In the genomic region with DNA sequence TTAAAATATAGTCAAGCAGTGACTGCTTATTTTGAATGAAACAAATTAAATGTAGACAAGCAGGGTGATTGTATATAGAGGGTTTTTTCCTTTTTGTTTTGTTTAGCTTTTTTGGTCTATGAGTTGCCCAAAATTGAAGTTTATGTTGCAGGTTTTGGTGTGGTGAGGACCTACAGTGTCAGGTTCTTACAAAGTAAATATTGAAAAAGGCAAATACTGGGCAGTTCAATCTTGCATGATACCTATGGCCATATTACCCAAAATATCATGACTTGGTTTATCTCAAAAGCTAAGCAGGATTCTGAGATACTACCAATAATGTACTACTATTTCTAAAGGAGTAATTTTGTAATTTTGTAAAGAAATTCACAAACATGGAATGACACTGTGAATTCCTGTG, we compare ENCODE assay signal across 9 cellular contexts. TPM values are rescaled to one million over a fixed set of nuclear protein-coding genes. Genes with fewer than 3 reads are reported as not detected.
DNase-seq lines count a peak whose midpoint lies in the region; ATAC-seq and TF ChIP-seq lines count a peak whose summit lies in the region.
"Had no signal": no experiment of that assay in that cellular context is flagged by ENCODE, and none has a peak within 500 bp of the region (broad histone marks: within the 10 kb centered on the region; RNA-seq: fewer than 3 reads in every experiment).

No MANE protein-coding gene starts in this region.

- H3K27me3 Mint-ChIP-seq in glutamatergic neuron (ENCODE audit: unreplicated experiment): peaks cover 2% of the 10 kb centered on the region

- TF ChIP-seq EP300 in upper lobe of left lung (IDR thresholded peaks at IDR 0.05): no peak

- no peaks in the 10 kb centered on the region for H3K36me3 ChIP-seq in cardiac muscle cell
- H3K36me3 ChIP-seq in body of pancreas (replicated peaks in 1 of 2; ENCODE audit: insufficient read depth in 1 of 2, low read depth in 2 of 2): no peaks in the 10 kb centered on the region
- no peaks in the 10 kb centered on the region for H3K36me3 ChIP-seq in upper lobe of left lung

- no peaks in the 10 kb centered on the region for H3K36me3 Mint-ChIP-seq in glutamatergic neuron (ENCODE audit: unreplicated experiment)

- TF ChIP-seq CTCF in cardiac muscle cell (IDR thresholded peaks at IDR 0.05; ENCODE audit: low read depth, low read length): no peak
- TF ChIP-seq CTCF in body of pancreas (IDR thresholded peaks at IDR 0.05): no peak
- TF ChIP-seq CTCF in upper lobe of left lung (IDR thresholded peaks at IDR 0.05): no peak
- TF ChIP-seq CTCF in glutamatergic neuron (IDR thresholded peaks at IDR 0.05; ENCODE audit: partially characterized antibody, unreplicated experiment): no peak

- TF ChIP-seq POLR2A in body of pancreas (IDR thresholded peaks at IDR 0.05) (no peak), upper lobe of left lung (IDR thresholded peaks at IDR 0.05) (no peak)

- H3K4me3 Mint-ChIP-seq in glutamatergic neuron (ENCODE audit: unreplicated experiment): no peak overlapping the region

- peaks cover 7% of the 10 kb centered on the region for H3K9me3 Mint-ChIP-seq in glutamatergic neuron (ENCODE audit: unreplicated experiment)

- H3K27ac Mint-ChIP-seq in glutamatergic neuron (ENCODE audit: unreplicated experiment): no peak overlapping the region

- H3K9me3 ChIP-seq in cardiac muscle cell (ENCODE audit: low read depth) (no peaks in the 10 kb centered on the region), body of pancreas (no peaks in the 10 kb centered on the region), upper lobe of left lung (no peaks in the 10 kb centered on the region)

- no peak for DNase-seq in cardiac muscle cell (ENCODE audit: low read depth in 1 of 2, low spot score in 1 of 2)
- no peak for DNase-seq in Right ventricle myocardium superior
- no peak for DNase-seq in body of pancreas
- DNase-seq in midbrain (lab: John Stamatoyannopoulos, UW): peak; percentile 13
- DNase-seq in upper lobe of left lung: no peak
- DNase-seq in GOT3 (lab: John Stamatoyannopoulos, UW): no peak
- no peak for DNase-seq in glutamatergic neuron
- no peak for DNase-seq in NCI-H2196 (lab: John Stamatoyannopoulos, UW; ENCODE audit: unreplicated experiment)
- DNase-seq: islet precursor cell had no signal

- H3K4me3 ChIP-seq in cardiac muscle cell: peak overlapping the region; percentile 87
- peak overlapping the region in 1 of 2 donors; percentile 48 for H3K4me3 ChIP-seq in body of pancreas
- H3K4me3 ChIP-seq in upper lobe of left lung: peak overlapping the region; percentile 2 to 59 (median 50)

- peaks cover 19% of the 10 kb centered on the region for H3K4me1 Mint-ChIP-seq in glutamatergic neuron (ENCODE audit: low read depth, unreplicated experiment)

- intact Hi-C loops in Right ventricle myocardium superior (cut with DNase I): loop anchor here (10.0 kb wide), 1 partner anchor 638 kb away; a partner anchor contains a TSS
- intact Hi-C loops in body of pancreas (cut with DNase I): no loop called here

- H3K4me1 ChIP-seq in cardiac muscle cell (ENCODE audit: low read depth): peaks cover 34% of the 10 kb centered on the region
- peaks cover 42% of the 10 kb centered on the region for H3K4me1 ChIP-seq in body of pancreas
- peaks cover 4 to 15% (median 8%) of the 10 kb centered on the region in 4 donors for H3K4me1 ChIP-seq in upper lobe of left lung

- no peak for ATAC-seq in Right ventricle myocardium superior (ENCODE audit: poor library complexity)
- no peak for ATAC-seq in body of pancreas
- no peak for ATAC-seq in upper lobe of left lung (ENCODE audit: low FRiP score in 2 of 2)

- H3K27ac ChIP-seq in cardiac muscle cell (no peak overlapping the region), body of pancreas (peak overlapping the region; percentile 13 to 93 (median 86)), upper lobe of left lung (peak overlapping the region; percentile 83 to 87 (median 84))

- H3K27me3 ChIP-seq in cardiac muscle cell (no peaks in the 10 kb centered on the region), body of pancreas (no peaks in the 10 kb centered on the region), upper lobe of left lung (no peaks in the 10 kb centered on the region)

RNA-seq across cellular contexts. Expression of a gene that starts 1.8 kb away (rescaled TPM):
- total RNA-seq in cardiac muscle cell (29.3 and 46.2 TPM in 2 replicates), Right ventricle myocardium superior (99.0 TPM), body of pancreas (10 to 100 TPM; 20.2 to 24.1 TPM), upper lobe of left lung (10 to 100 TPM; 20.0 to 49.5 (median 22.0) TPM), glutamatergic neuron (ENCODE audit: unreplicated experiment) (20.1 TPM)
- polyA plus RNA-seq in cardiac muscle cell: 40.2 and 63.6 TPM in 2 replicates

RNA-seq across cellular contexts. Expression of a gene that starts 27.6 kb away (rescaled TPM):
- total RNA-seq in cardiac muscle cell: 119 and 174 TPM in 2 replicates
- 86.3 and 96.0 TPM in 2 replicates for polyA plus RNA-seq in cardiac muscle cell
- 47.9 TPM for total RNA-seq in Right ventricle myocardium superior
- 10 to 100 TPM; 56.7 to 63.8 TPM for total RNA-seq in body of pancreas
- 100 to 1,000 TPM in 2 of 6 donors, 10 to 100 TPM in 4; 75.6 to 161 (median 87.1) TPM for total RNA-seq in upper lobe of left lung
- total RNA-seq in glutamatergic neuron (ENCODE audit: unreplicated experiment): 243 TPM

RNA-seq across cellular contexts. Expression of a gene that starts 39.3 kb away (rescaled TPM):
- 0.28 and 0.30 TPM in 2 replicates for total RNA-seq in cardiac muscle cell
- 0.06 TPM in 1 of 2 replicates, not detected in the other for polyA plus RNA-seq in cardiac muscle cell
- 2.0 TPM for total RNA-seq in Right ventricle myocardium superior
- total RNA-seq in body of pancreas: 10 to 100 TPM; 19.2 to 20.1 TPM
- total RNA-seq in upper lobe of left lung: 1 to 10 TPM in 5 of 6 donors, under 1 TPM in 1; 0.33 to 4.1 (median 1.8) TPM
- total RNA-seq in glutamatergic neuron (ENCODE audit: unreplicated experiment): not detected
